1 cellular context compared by ENCODE assay signal in the genomic region with DNA sequence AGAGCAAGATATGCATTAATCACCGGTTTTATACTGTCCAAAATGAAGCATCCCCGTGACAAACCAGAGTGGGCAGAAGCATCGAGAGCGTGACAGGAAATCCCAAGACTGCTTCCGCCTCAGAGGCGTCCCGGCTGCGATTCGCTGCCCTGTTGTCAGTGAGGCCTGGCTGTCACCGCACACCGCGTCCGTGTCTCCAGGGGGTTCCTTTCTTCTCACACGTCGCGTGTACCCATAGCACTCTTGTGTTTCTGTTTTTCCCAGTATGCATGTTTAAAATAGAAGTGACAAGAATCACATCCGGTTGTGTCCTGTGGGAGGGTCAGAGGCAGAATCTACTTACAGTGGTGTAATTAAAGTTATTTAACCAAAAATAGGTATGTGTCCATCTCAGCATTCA.
TF ChIP-seq lines count a peak whose summit lies in the region.

No MANE protein-coding gene starts in this region.

TF ChIP-seq in GM23338, 12 proteins besides CTCF, POLR2A, EP300 and RAD21 (continued from another document):
- TF ChIP-seq, protein P1, sequence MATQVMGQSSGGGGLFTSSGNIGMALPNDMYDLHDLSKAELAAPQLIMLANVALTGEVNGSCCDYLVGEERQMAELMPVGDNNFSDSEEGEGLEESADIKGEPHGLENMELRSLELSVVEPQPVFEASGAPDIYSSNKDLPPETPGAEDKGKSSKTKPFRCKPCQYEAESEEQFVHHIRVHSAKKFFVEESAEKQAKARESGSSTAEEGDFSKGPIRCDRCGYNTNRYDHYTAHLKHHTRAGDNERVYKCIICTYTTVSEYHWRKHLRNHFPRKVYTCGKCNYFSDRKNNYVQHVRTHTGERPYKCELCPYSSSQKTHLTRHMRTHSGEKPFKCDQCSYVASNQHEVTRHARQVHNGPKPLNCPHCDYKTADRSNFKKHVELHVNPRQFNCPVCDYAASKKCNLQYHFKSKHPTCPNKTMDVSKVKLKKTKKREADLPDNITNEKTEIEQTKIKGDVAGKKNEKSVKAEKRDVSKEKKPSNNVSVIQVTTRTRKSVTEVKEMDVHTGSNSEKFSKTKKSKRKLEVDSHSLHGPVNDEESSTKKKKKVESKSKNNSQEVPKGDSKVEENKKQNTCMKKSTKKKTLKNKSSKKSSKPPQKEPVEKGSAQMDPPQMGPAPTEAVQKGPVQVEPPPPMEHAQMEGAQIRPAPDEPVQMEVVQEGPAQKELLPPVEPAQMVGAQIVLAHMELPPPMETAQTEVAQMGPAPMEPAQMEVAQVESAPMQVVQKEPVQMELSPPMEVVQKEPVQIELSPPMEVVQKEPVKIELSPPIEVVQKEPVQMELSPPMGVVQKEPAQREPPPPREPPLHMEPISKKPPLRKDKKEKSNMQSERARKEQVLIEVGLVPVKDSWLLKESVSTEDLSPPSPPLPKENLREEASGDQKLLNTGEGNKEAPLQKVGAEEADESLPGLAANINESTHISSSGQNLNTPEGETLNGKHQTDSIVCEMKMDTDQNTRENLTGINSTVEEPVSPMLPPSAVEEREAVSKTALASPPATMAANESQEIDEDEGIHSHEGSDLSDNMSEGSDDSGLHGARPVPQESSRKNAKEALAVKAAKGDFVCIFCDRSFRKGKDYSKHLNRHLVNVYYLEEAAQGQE (IDR thresholded peaks at IDR 0.05; ENCODE audit: unreplicated experiment), result no peak
- TF ChIP-seq ZNF462 (CRISPR knock-in tag; IDR thresholded peaks at IDR 0.05) (no peak), ZNF331 (CRISPR knock-in tag; IDR thresholded peaks at IDR 0.05; ENCODE audit: low read depth) (no peak)
TF ChIP-seq in GM23338: peak in this region for 0.
